In the genomic region with DNA sequence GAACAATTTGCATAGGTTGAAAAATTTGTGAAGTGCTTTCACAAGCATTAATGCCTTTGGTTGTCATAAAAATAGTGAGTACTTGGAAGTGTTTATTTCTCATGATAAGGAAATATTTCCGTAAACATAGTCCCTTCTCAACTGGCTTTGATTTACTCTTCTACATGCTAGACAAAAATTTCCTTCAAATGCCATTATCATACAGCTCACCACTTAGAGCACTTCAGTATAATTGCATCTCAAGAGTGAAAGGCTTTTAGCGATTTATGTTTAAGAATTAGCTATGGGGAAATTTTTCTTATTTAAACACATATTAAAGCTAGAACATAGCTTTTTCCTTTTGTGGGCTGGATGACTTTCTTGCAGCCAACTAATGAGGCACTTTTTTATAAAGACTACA, we compare ENCODE assay signal across 17 cellular contexts.
A peak's percentile ranks its signal among the peaks of the same experiment; 100 is the strongest.
DNase-seq lines count a peak whose midpoint lies in the region; ATAC-seq and TF ChIP-seq lines count a peak whose summit lies in the region.
"Had no signal": no experiment of that assay in that cellular context is flagged by ENCODE, and none has a peak within 500 bp of the region (broad histone marks: within the 10 kb centered on the region; RNA-seq: fewer than 3 reads in every experiment).

No MANE protein-coding gene starts in this region.

- H3K9me3 ChIP-seq in left lung = no peaks in the 10 kb centered on the region
- no peaks in the 10 kb centered on the region for H3K9me3 ChIP-seq in effector memory CD4-positive, alpha-beta T cell (ENCODE audit: control insufficient read depth, low read length)
- H3K9me3 ChIP-seq: BE2C, SJCRH30 had no signal

- no peaks in the 10 kb centered on the region for H3K4me1 ChIP-seq in left lung
- H3K4me1 ChIP-seq in effector memory CD4-positive, alpha-beta T cell (ENCODE audit: control insufficient read depth, insufficient read depth, low read length, poor library complexity, severe bottlenecking) = no peaks in the 10 kb centered on the region
- H3K4me1 ChIP-seq: SJCRH30 had no signal

- H3K36me3 ChIP-seq in left lung = no peaks in the 10 kb centered on the region
- no peaks in the 10 kb centered on the region for H3K36me3 ChIP-seq in effector memory CD4-positive, alpha-beta T cell (ENCODE audit: control insufficient read depth, insufficient read depth, low read length)
- H3K36me3 ChIP-seq: BE2C, SJCRH30 had no signal

- H3K4me3 ChIP-seq in left lung = no peak overlapping the region
- H3K4me3 ChIP-seq in effector memory CD4-positive, alpha-beta T cell (ENCODE audit: insufficient read depth, low read depth, low read length, poor library complexity, severe bottlenecking) = no peak overlapping the region
- H3K4me3 ChIP-seq: K562, SJCRH30 had no signal

- no peak for TF ChIP-seq CTCF in left lung (IDR thresholded peaks at IDR 0.05)

- H3K27me3 ChIP-seq in left lung = no peaks in the 10 kb centered on the region
- no peaks in the 10 kb centered on the region for H3K27me3 ChIP-seq in effector memory CD4-positive, alpha-beta T cell (replicated peaks; ENCODE audit: control insufficient read depth, insufficient read depth, low read length, poor library complexity, severe bottlenecking)
- H3K27me3 ChIP-seq: BE2C, SJCRH30 had no signal

- ATAC-seq in left lung = peak; percentile 19
- ATAC-seq: HepG2, K562 had no signal

- peak; percentile 57 for DNase-seq in NCI-H1436 (lab: John Stamatoyannopoulos, UW)
- DNase-seq in NCI-H1436 treated with DMSO at 0.1 percent for 48 hours (lab: John Stamatoyannopoulos, UW) = no peak
- peak; percentile 63 for DNase-seq in NCI-H2227 (lab: John Stamatoyannopoulos, UW; ENCODE audit: unreplicated experiment)
- DNase-seq in left lung = no peak
- no peak for DNase-seq in activated gamma-delta T cell treated with Interleukin-2 at 50 U/mL for 16 hours
- no peak for DNase-seq in DMS53 (lab: John Stamatoyannopoulos, UW)
- DNase-seq in effector memory CD4-positive, alpha-beta T cell = no peak
- DNase-seq: BE2C, DMS79, NCI-H1092, NCI-H187, NCI-H226, NCI-H510A treated with DMSO at 0.1 percent for 48 hours, NCI-H82, SJCRH30 had no signal

- H3K27ac ChIP-seq in left lung = no peak overlapping the region
- no peak overlapping the region for H3K27ac ChIP-seq in effector memory CD4-positive, alpha-beta T cell (ENCODE audit: insufficient read depth, low read length, poor library complexity, severe bottlenecking)
- H3K27ac ChIP-seq: SJCRH30 had no signal

- intact Hi-C loops in left lung (cut with DNase I) = no loop called here

Comparison
In these comparisons a context has a peak if more than half of its experiments do, and no peak if none do; other contexts are left out.
1. DNase-seq: peak in NCI-H1436 (single experiment) and NCI-H2227 (single experiment); none in NCI-H1436 treated with DMSO at 0.1 percent for 48 hours (single experiment), left lung (0 of 2), activated gamma-delta T cell treated with Interleukin-2 at 50 U/mL for 16 hours (single experiment), DMS53 (single experiment) and effector memory CD4-positive, alpha-beta T cell (0 of 3).